Comparison of ENCODE assay signal across 9 cellular contexts in genomic region chr1:145849356-145850165, GRCh38. TPM values are rescaled to one million over a fixed set of nuclear protein-coding genes. Genes with fewer than 3 reads are reported as not detected.
A peak's percentile ranks its signal among the peaks of the same experiment; 100 is the strongest.
DNase-seq lines count a peak whose midpoint lies in the region; ATAC-seq and TF ChIP-seq lines count a peak whose summit lies in the region.
"Had no signal": no experiment of that assay in that cellular context is flagged by ENCODE, and none has a peak within 500 bp of the region (broad histone marks: within the 10 kb centered on the region; RNA-seq: fewer than 3 reads in every experiment).

No MANE protein-coding gene starts in this region.

- TF ChIP-seq POLR2A in upper lobe of left lung (IDR thresholded peaks at IDR 0.05): no peak

- H3K27me3 ChIP-seq in cardiac muscle cell (no peaks in the 10 kb centered on the region), right cardiac atrium (ENCODE audit: control insufficient read depth, insufficient read depth) (no peaks in the 10 kb centered on the region), upper lobe of left lung (no peaks in the 10 kb centered on the region)

- no peak for TF ChIP-seq EP300 in upper lobe of left lung (IDR thresholded peaks at IDR 0.05)

- intact Hi-C loops in right cardiac atrium (cut with DNase I): loop anchor here in 3 of 4 donors (5.0 to 10.0 kb wide), 3 partner anchors 65 to 165 kb away; partner anchors contain the start of genes ITGA10 (in 1 of the 3) and PEX11B (in 1 of the 3)

- H3K36me3 ChIP-seq in cardiac muscle cell: peaks cover 38% of the 10 kb centered on the region
- peaks cover 4 to 65% (median 59%) of the 10 kb centered on the region in 4 donors for H3K36me3 ChIP-seq in upper lobe of left lung

- H3K27ac ChIP-seq in cardiac muscle cell: peak overlapping the region; percentile 60
- H3K27ac ChIP-seq in right cardiac atrium (ENCODE audit: low read length): no peak overlapping the region
- H3K27ac ChIP-seq in RWPE1: peak overlapping the region; percentile 15; the same call in 1 of the 2 replicates
- H3K27ac ChIP-seq in upper lobe of left lung: peak overlapping the region; percentile 11 to 59 (median 28)

- TF ChIP-seq CTCF in cardiac muscle cell (IDR thresholded peaks at IDR 0.05; ENCODE audit: low read depth, low read length) (peak; percentile 59), RWPE1 (conservative IDR thresholded peaks at IDR 0.05; ENCODE audit: low read depth) (no peak; the same call in 1 of the 2 replicates), upper lobe of left lung (IDR thresholded peaks at IDR 0.05) (peak in 2 of 6 experiments; percentile 11 to 18)

- DNase-seq in cardiac muscle cell (ENCODE audit: low read depth in 1 of 2, low spot score in 1 of 2) (peak in 1 of 2 donors; percentile 89), right cardiac atrium (no peak), RWPE1 (ENCODE audit: low spot score) (no peak), fibroblast of the conjunctiva (ENCODE audit: low read depth) (peak; percentile 9), upper lobe of left lung (peak; percentile 39 to 59), CD1c-positive myeloid dendritic cell (ENCODE audit: extremely low spot score) (no peak)
- DNase-seq in stimulated activated CD4-positive, alpha-beta T cell treated with anti-CD3 and anti-CD28 coated beads, Interleukin-4, amount 100 ng/mL, for 24 hours: no peak
- DNase-seq: activated naive CD4-positive, alpha-beta T cell treated with anti-CD3 and anti-CD28 coated beads for 36 hours had no signal

- CTCF ChIA-PET in RWPE1 (lab: Yijun Ruan, JAX): interaction anchor here (0.6 kb wide), 1 partner anchor 9 kb away, joined by 3 read pairs; no protein-coding TSS in a partner anchor

- WGBS in right cardiac atrium: 67% methylated on average over 15 of the region's 15 CpGs
- 67 to 73% methylated on average over 11 to 15 of the region's 15 CpGs for WGBS in upper lobe of left lung, 2 donors

- no peaks in the 10 kb centered on the region for H3K9me3 ChIP-seq in cardiac muscle cell (ENCODE audit: low read depth)
- no peaks in the 10 kb centered on the region for H3K9me3 ChIP-seq in right cardiac atrium (ENCODE audit: control insufficient read depth, low read length)
- no peaks in the 10 kb centered on the region for H3K9me3 ChIP-seq in upper lobe of left lung

- H3K4me1 ChIP-seq in cardiac muscle cell (ENCODE audit: low read depth): peaks cover 3% of the 10 kb centered on the region
- no peaks in the 10 kb centered on the region for H3K4me1 ChIP-seq in right cardiac atrium (ENCODE audit: control insufficient read depth, insufficient read depth, low read length)
- peaks cover 11 to 32% (median 23%) of the 10 kb centered on the region in 4 donors for H3K4me1 ChIP-seq in upper lobe of left lung

- ATAC-seq in right cardiac atrium: no peak
- peak in 1 of 2 donors; percentile 70 for ATAC-seq in upper lobe of left lung (ENCODE audit: low FRiP score in 2 of 2)
- no peak for ATAC-seq in HG03571 (IDR thresholded peaks at IDR 0.05; ENCODE audit: unreplicated experiment)

- POLR2A ChIA-PET in RWPE1 (lab: Yijun Ruan, JAX; ENCODE audit: low non-redundant PET): no interaction called here

- no peak overlapping the region for H3K4me3 ChIP-seq in cardiac muscle cell
- no peak overlapping the region for H3K4me3 ChIP-seq in right cardiac atrium (ENCODE audit: low read length)
- H3K4me3 ChIP-seq in upper lobe of left lung: no peak overlapping the region

RNA-seq across cellular contexts. Expression of gene NUDT17, which starts 4.1 kb away (rescaled TPM):
- total RNA-seq in cardiac muscle cell: 19.7 and 23.1 TPM in 2 replicates
- 15.7 and 17.0 TPM in 2 replicates for polyA plus RNA-seq in cardiac muscle cell
- 1 to 10 TPM; 4.1 to 7.2 (median 5.1) TPM for total RNA-seq in right cardiac atrium
- polyA plus RNA-seq in right cardiac atrium: 5.8 TPM
- 10 to 100 TPM in 2 of 6 donors, 1 to 10 TPM in 4; 2.1 to 11.0 (median 4.8) TPM for total RNA-seq in upper lobe of left lung

RNA-seq across cellular contexts. Expression of gene PIAS3, which starts 9.3 kb away (rescaled TPM):
- 22.2 and 23.7 TPM in 2 replicates for total RNA-seq in cardiac muscle cell
- 40.5 and 61.5 TPM in 2 replicates for polyA plus RNA-seq in cardiac muscle cell
- 10 to 100 TPM; 16.9 to 19.4 (median 18.8) TPM for total RNA-seq in right cardiac atrium
- 16.6 TPM for polyA plus RNA-seq in right cardiac atrium
- 10 to 100 TPM; 23.0 to 71.2 (median 29.5) TPM for total RNA-seq in upper lobe of left lung

RNA-seq across cellular contexts. Expression of gene POLR3C, which starts 25.6 kb away (rescaled TPM):
- total RNA-seq in cardiac muscle cell (31.4 and 34.9 TPM in 2 replicates), right cardiac atrium (10 to 100 TPM; 14.7 to 15.9 (median 14.8) TPM), upper lobe of left lung (10 to 100 TPM; 15.9 to 40.9 (median 26.7) TPM)
- polyA plus RNA-seq in cardiac muscle cell (33.2 and 44.6 TPM in 2 replicates), right cardiac atrium (8.7 TPM)

RNA-seq across cellular contexts. Expression of gene RNF115, which starts 25.7 kb away (rescaled TPM):
- total RNA-seq in cardiac muscle cell (15.7 and 18.8 TPM in 2 replicates), right cardiac atrium (10 to 100 TPM; 38.6 to 53.0 (median 42.7) TPM), upper lobe of left lung (10 to 100 TPM; 10.7 to 32.0 (median 19.0) TPM)
- polyA plus RNA-seq in cardiac muscle cell (12.9 and 14.5 TPM in 2 replicates), right cardiac atrium (26.4 TPM)

RNA-seq across cellular contexts. Expression of gene ANKRD35, which starts 36.1 kb away (rescaled TPM):
- total RNA-seq in cardiac muscle cell (0.11 TPM in 1 of 2 replicates, not detected in the other), right cardiac atrium (1 to 10 TPM; 1.9 to 2.3 (median 2.1) TPM), upper lobe of left lung (1 to 10 TPM in 4 of 6 donors, under 1 TPM in 1, not detected in 1; 0.76 to 2.5 (median 1.3) TPM)
- polyA plus RNA-seq in cardiac muscle cell (0.64 and 0.77 TPM in 2 replicates), right cardiac atrium (1.4 TPM)

Comparison
In these comparisons a context has a peak if more than half of its experiments do, and no peak if none do; other contexts are left out.
1. DNase-seq: peak in fibroblast of the conjunctiva (single experiment) and upper lobe of left lung (2 of 2); none in right cardiac atrium (0 of 3), RWPE1 (single experiment), CD1c-positive myeloid dendritic cell (single experiment) and stimulated activated CD4-positive, alpha-beta T cell treated with anti-CD3 and anti-CD28 coated beads, Interleukin-4, amount 100 ng/mL, for 24 hours (single experiment).